Comparison of ENCODE assay signal across 8 cellular contexts in genomic region chr11:125110506-125110905, GRCh38. TPM values are rescaled to one million over a fixed set of nuclear protein-coding genes. Genes with fewer than 3 reads are reported as not detected.
DNase-seq lines count a peak whose midpoint lies in the region; ATAC-seq and TF ChIP-seq lines count a peak whose summit lies in the region.

No MANE protein-coding gene starts in this region.

- H2BK5ac ChIP-seq in neuronal stem cell (ENCODE audit: low read length), result no peak overlapping the region

- peaks cover 15% of the 10 kb centered on the region for H3K79me2 ChIP-seq in DOHH2 (ENCODE audit: control insufficient read depth, low read length)

- H3K79me1 ChIP-seq in neuronal stem cell (ENCODE audit: low read depth, low read length), result peaks cover 1% of the 10 kb centered on the region

- peak overlapping the region; percentile 91 for H3K4me2 ChIP-seq in DOHH2 (ENCODE audit: low read length)
- peak overlapping the region; percentile 91 for H3K4me2 ChIP-seq in neuronal stem cell (ENCODE audit: insufficient read depth, low read length, poor library complexity, severe bottlenecking)

- no peak overlapping the region for H2AFZ ChIP-seq in neuronal stem cell (ENCODE audit: low read length)

- H3K27me3 ChIP-seq in DOHH2 (ENCODE audit: control insufficient read depth, low read length) (no peaks in the 10 kb centered on the region), neuronal stem cell (ENCODE audit: control insufficient read depth in 3 of 3, insufficient read depth in 3 of 3, low read depth in 1 of 3, low read length in 3 of 3) (no peaks in the 10 kb centered on the region)

- no peak overlapping the region for H3K4ac ChIP-seq in neuronal stem cell (ENCODE audit: low read length)

- no peak overlapping the region; the same call in 1 of the 2 replicates for H3K27ac ChIP-seq in DOHH2 (ENCODE audit: low read depth, low read length)
- H3K27ac ChIP-seq in neuronal stem cell (replicated peaks; ENCODE audit: low read length), result no peak overlapping the region

- no peak overlapping the region for H3K23ac ChIP-seq in neuronal stem cell (ENCODE audit: low read depth, low read length, poor library complexity)

- H3K9ac ChIP-seq in neuronal stem cell (ENCODE audit: low read depth, low read length, poor library complexity), result no peak overlapping the region

- no CpG with 5 or more reads among the region's 4 CpGs for WGBS in neuronal stem cell (ENCODE audit: extremely low coverage in 2 of 2, insufficient read length in 2 of 2, insufficient replicate concordance in 1 of 2), 2 donors

- no peaks in the 10 kb centered on the region for H3F3A ChIP-seq in DOHH2 (ENCODE audit: control insufficient read depth, insufficient read depth)

- H3K36me3 ChIP-seq in DOHH2 (ENCODE audit: control insufficient read depth, low read length) (peaks cover 11% of the 10 kb centered on the region; the same call in 1 of the 2 replicates), neuronal stem cell (replicated peaks in 1 of 2; ENCODE audit: control insufficient read depth in 2 of 2, insufficient read depth in 2 of 2, low read length in 2 of 2) (peaks cover 0 to 8% of the 10 kb centered on the region in 2 donors)

- H4K20me1 ChIP-seq in DOHH2 (ENCODE audit: control insufficient read depth, insufficient read depth, low read depth, low read length), result no peaks in the 10 kb centered on the region

- H3K9me2 ChIP-seq in DOHH2 (replicated peaks; ENCODE audit: control insufficient read depth, low read length), result no peaks in the 10 kb centered on the region

- H3K18ac ChIP-seq in neuronal stem cell (ENCODE audit: low read length), result no peak overlapping the region

- ATAC-seq in HG02870 (IDR thresholded peaks at IDR 0.05; ENCODE audit: unreplicated experiment) (no peak), HG03571 (IDR thresholded peaks at IDR 0.05; ENCODE audit: unreplicated experiment) (no peak)

- no peak for TF ChIP-seq CTCF in DOHH2 (IDR thresholded peaks at IDR 0.05; ENCODE audit: low read depth, low read length, poor library complexity, severe bottlenecking)
- TF ChIP-seq CTCF in choroid plexus epithelial cell (conservative IDR thresholded peaks at IDR 0.05; ENCODE audit: low read depth, low read length), result no peak

- H2BK15ac ChIP-seq in neuronal stem cell (ENCODE audit: low read length), result no peak overlapping the region

- no peak overlapping the region for H4K8ac ChIP-seq in neuronal stem cell (ENCODE audit: low read depth, low read length)

- DNase-seq in M059J (ENCODE audit: low read depth), result peak; percentile 13
- peak; percentile 23 for DNase-seq in choroid plexus epithelial cell (ENCODE audit: low read depth)
- no peak for DNase-seq in neuronal stem cell (ENCODE audit: low spot score)
- DNase-seq in mucosa of gallbladder (ENCODE audit: low spot score), result no peak
- no peak for DNase-seq in H4 (ENCODE audit: low spot score)

- peak overlapping the region; percentile 97 for H3K4me3 ChIP-seq in DOHH2 (ENCODE audit: low read length)
- H3K4me3 ChIP-seq in choroid plexus epithelial cell (ENCODE audit: low read depth, low read length), result peak overlapping the region; percentile 87
- peak overlapping the region in 1 of 2 donors; percentile 59 for H3K4me3 ChIP-seq in neuronal stem cell (ENCODE audit: low read length in 2 of 2)

- H3K9me3 ChIP-seq in DOHH2 (ENCODE audit: control insufficient read depth, insufficient read depth, low read length), result peaks cover 13% of the 10 kb centered on the region; the same call in 1 of the 2 replicates
- H3K9me3 ChIP-seq in neuronal stem cell (replicated peaks in 1 of 2; ENCODE audit: control insufficient read depth in 2 of 2, insufficient read depth in 1 of 2, low read depth in 1 of 2, low read length in 2 of 2), result peaks cover 3 to 23% of the 10 kb centered on the region in 2 donors

- no peak overlapping the region for H3K14ac ChIP-seq in neuronal stem cell (ENCODE audit: low read length)

- no peak overlapping the region for H2AK5ac ChIP-seq in neuronal stem cell (ENCODE audit: low read depth, low read length)

- H4K91ac ChIP-seq in neuronal stem cell (ENCODE audit: low read depth, low read length, poor library complexity), result no peak overlapping the region

- no peak overlapping the region for H2BK120ac ChIP-seq in neuronal stem cell (ENCODE audit: low read depth, low read length)

- peaks cover 17% of the 10 kb centered on the region for H3K4me1 ChIP-seq in DOHH2 (ENCODE audit: control insufficient read depth, low read length)
- H3K4me1 ChIP-seq in neuronal stem cell (ENCODE audit: control insufficient read depth in 2 of 2, insufficient read depth in 1 of 2, low read depth in 1 of 2, low read length in 2 of 2), result peaks cover 3 to 6% of the 10 kb centered on the region in 2 donors

- H2BK12ac ChIP-seq in neuronal stem cell (ENCODE audit: low read length), result no peak overlapping the region

RNA-seq across cellular contexts. Expression of gene TMEM218, which starts 0.9 kb away (rescaled TPM):
- total RNA-seq in M059J (2014; rRNA removed; shearing (Covaris generic)), result 24.0 and 32.7 TPM in 2 replicates
- polyA plus RNA-seq in neuronal stem cell (2013, experiment 1 of 2), result 25.3 TPM
- 23.3 TPM for polyA plus RNA-seq in neuronal stem cell (2013, experiment 2 of 2)
- 18.7 TPM for total RNA-seq in mucosa of gallbladder
- 34.3 and 38.1 TPM in 2 replicates for total RNA-seq in H4 (2014; rRNA removed; shearing (Covaris generic))

RNA-seq across cellular contexts. Expression of gene SLC37A2, which starts 47.4 kb away (rescaled TPM):
- 7.2 and 11.8 TPM in 2 replicates for total RNA-seq in M059J (2014; rRNA removed; shearing (Covaris generic))
- polyA plus RNA-seq in neuronal stem cell (2013, experiment 1 of 2), result 0.66 TPM
- polyA plus RNA-seq in neuronal stem cell (2013, experiment 2 of 2), result 0.64 TPM
- total RNA-seq in mucosa of gallbladder, result 7.8 TPM
- total RNA-seq in H4 (2014; rRNA removed; shearing (Covaris generic)), result 0.80 and 0.95 TPM in 2 replicates

RNA-seq across cellular contexts. Expression of gene PKNOX2, which starts 54.0 kb away (rescaled TPM):
- total RNA-seq in M059J (2014; rRNA removed; shearing (Covaris generic)), result not detected in 2 replicates
- 20.5 TPM for polyA plus RNA-seq in neuronal stem cell (2013, experiment 1 of 2)
- polyA plus RNA-seq in neuronal stem cell (2013, experiment 2 of 2), result 20.4 TPM
- total RNA-seq in mucosa of gallbladder, result 5.1 TPM
- 0.04 and 0.10 TPM in 2 replicates for total RNA-seq in H4 (2014; rRNA removed; shearing (Covaris generic))

Comparison
In these comparisons a context has a peak if more than half of its experiments do, and no peak if none do; other contexts are left out.
1. DNase-seq: peak in M059J (single experiment) and choroid plexus epithelial cell (single experiment); none in neuronal stem cell (single experiment), mucosa of gallbladder (single experiment) and H4 (single experiment).